1 cellular context compared by ENCODE assay signal in the genomic region with DNA sequence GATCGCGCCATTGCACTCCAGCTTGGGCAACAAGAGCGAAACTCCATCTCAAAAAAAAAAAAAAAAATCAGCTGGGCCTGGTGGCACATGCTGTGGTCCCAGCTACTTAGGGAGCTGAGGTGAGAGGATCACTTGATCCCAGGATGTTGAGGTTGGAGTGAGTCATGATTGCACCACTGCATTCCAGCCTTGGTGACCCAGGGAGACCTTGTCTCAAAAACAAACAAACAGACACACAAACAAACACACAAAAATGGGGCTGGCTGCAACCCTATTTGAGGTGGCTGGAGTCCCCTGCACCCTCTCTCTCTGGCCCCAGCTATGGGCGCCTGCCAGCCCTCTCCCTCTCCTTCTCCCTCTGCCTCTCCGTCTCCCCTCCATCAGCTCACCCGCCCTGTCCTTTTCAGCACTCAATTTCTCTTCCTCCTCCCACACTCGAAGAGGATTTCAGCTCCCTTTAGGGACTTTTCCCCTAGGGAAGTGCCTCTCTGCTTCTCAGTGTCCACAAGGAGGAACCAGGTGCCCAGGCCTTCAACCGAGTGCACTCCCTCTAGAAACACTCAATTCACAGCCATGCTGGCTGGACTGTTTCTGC.
TF ChIP-seq lines count a peak whose summit lies in the region.

No MANE protein-coding gene starts in this region.

TF ChIP-seq in HepG2, 621 proteins besides CTCF, POLR2A, EP300 and RAD21 (continued from another document and continues in another):
- TF ChIP-seq ZNF460 (CRISPR knock-in tag; IDR thresholded peaks at IDR 0.05; ENCODE audit: borderline replicate concordance), result peak; percentile 38; the same call in 1 of the 2 replicates
- TF ChIP-seq ZNF792 (CRISPR knock-in tag; IDR thresholded peaks at IDR 0.05), result no peak
- TF ChIP-seq MLLT10 (CRISPR knock-in tag; IDR thresholded peaks at IDR 0.05), result no peak
- no peak for TF ChIP-seq AHR (CRISPR knock-in tag; IDR thresholded peaks at IDR 0.05)
- no peak for TF ChIP-seq HOXA7 (CRISPR knock-in tag; IDR thresholded peaks at IDR 0.05)
- no peak for TF ChIP-seq PHF20 (CRISPR knock-in tag; IDR thresholded peaks at IDR 0.05)
- TF ChIP-seq NR2F1 (CRISPR knock-in tag; IDR thresholded peaks at IDR 0.05), result peak; percentile 87 to 90
- TF ChIP-seq HMGA1 (CRISPR knock-in tag; conservative IDR thresholded peaks at IDR 0.05), result no peak
- TF ChIP-seq, protein P1, sequence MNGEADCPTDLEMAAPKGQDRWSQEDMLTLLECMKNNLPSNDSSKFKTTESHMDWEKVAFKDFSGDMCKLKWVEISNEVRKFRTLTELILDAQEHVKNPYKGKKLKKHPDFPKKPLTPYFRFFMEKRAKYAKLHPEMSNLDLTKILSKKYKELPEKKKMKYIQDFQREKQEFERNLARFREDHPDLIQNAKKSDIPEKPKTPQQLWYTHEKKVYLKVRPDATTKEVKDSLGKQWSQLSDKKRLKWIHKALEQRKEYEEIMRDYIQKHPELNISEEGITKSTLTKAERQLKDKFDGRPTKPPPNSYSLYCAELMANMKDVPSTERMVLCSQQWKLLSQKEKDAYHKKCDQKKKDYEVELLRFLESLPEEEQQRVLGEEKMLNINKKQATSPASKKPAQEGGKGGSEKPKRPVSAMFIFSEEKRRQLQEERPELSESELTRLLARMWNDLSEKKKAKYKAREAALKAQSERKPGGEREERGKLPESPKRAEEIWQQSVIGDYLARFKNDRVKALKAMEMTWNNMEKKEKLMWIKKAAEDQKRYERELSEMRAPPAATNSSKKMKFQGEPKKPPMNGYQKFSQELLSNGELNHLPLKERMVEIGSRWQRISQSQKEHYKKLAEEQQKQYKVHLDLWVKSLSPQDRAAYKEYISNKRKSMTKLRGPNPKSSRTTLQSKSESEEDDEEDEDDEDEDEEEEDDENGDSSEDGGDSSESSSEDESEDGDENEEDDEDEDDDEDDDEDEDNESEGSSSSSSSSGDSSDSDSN (CRISPR knock-in tag; IDR thresholded peaks at IDR 0.05), result peak; percentile 23; the same call in 1 of the 2 replicates
- no peak for TF ChIP-seq ZNF143 (CRISPR knock-in tag; IDR thresholded peaks at IDR 0.05)
- TF ChIP-seq ZKSCAN5 (CRISPR knock-in tag; IDR thresholded peaks at IDR 0.05), result no peak
- TF ChIP-seq RFX1 (IDR thresholded peaks at IDR 0.05), result peak; percentile 64
- TF ChIP-seq JUN (CRISPR knock-in tag; IDR thresholded peaks at IDR 0.05), result peak; percentile 72; the same call in 1 of the 2 replicates
- TF ChIP-seq NBN (conservative IDR thresholded peaks at IDR 0.05), result no peak
- TF ChIP-seq SYNCRIP (IDR thresholded peaks at IDR 0.05; ENCODE audit: insufficient read depth, low read depth, low read length), result no peak
- peak; percentile 72; the same call in 1 of the 2 replicates for TF ChIP-seq ZKSCAN8 (CRISPR knock-in tag; IDR thresholded peaks at IDR 0.05; ENCODE audit: borderline replicate concordance)
- TF ChIP-seq, protein P2, sequence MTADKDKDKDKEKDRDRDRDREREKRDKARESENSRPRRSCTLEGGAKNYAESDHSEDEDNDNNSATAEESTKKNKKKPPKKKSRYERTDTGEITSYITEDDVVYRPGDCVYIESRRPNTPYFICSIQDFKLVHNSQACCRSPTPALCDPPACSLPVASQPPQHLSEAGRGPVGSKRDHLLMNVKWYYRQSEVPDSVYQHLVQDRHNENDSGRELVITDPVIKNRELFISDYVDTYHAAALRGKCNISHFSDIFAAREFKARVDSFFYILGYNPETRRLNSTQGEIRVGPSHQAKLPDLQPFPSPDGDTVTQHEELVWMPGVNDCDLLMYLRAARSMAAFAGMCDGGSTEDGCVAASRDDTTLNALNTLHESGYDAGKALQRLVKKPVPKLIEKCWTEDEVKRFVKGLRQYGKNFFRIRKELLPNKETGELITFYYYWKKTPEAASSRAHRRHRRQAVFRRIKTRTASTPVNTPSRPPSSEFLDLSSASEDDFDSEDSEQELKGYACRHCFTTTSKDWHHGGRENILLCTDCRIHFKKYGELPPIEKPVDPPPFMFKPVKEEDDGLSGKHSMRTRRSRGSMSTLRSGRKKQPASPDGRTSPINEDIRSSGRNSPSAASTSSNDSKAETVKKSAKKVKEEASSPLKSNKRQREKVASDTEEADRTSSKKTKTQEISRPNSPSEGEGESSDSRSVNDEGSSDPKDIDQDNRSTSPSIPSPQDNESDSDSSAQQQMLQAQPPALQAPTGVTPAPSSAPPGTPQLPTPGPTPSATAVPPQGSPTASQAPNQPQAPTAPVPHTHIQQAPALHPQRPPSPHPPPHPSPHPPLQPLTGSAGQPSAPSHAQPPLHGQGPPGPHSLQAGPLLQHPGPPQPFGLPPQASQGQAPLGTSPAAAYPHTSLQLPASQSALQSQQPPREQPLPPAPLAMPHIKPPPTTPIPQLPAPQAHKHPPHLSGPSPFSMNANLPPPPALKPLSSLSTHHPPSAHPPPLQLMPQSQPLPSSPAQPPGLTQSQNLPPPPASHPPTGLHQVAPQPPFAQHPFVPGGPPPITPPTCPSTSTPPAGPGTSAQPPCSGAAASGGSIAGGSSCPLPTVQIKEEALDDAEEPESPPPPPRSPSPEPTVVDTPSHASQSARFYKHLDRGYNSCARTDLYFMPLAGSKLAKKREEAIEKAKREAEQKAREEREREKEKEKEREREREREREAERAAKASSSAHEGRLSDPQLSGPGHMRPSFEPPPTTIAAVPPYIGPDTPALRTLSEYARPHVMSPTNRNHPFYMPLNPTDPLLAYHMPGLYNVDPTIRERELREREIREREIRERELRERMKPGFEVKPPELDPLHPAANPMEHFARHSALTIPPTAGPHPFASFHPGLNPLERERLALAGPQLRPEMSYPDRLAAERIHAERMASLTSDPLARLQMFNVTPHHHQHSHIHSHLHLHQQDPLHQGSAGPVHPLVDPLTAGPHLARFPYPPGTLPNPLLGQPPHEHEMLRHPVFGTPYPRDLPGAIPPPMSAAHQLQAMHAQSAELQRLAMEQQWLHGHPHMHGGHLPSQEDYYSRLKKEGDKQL (CRISPR knock-in tag; IDR thresholded peaks at IDR 0.05; ENCODE audit: low read depth), result no peak
- TF ChIP-seq ZNF24 (IDR thresholded peaks at IDR 0.05), result no peak
- no peak for TF ChIP-seq ZNF841 (CRISPR knock-in tag; IDR thresholded peaks at IDR 0.05; ENCODE audit: borderline replicate concordance)
- TF ChIP-seq ZNF672 (CRISPR knock-in tag; IDR thresholded peaks at IDR 0.05), result no peak
- TF ChIP-seq, protein P3, sequence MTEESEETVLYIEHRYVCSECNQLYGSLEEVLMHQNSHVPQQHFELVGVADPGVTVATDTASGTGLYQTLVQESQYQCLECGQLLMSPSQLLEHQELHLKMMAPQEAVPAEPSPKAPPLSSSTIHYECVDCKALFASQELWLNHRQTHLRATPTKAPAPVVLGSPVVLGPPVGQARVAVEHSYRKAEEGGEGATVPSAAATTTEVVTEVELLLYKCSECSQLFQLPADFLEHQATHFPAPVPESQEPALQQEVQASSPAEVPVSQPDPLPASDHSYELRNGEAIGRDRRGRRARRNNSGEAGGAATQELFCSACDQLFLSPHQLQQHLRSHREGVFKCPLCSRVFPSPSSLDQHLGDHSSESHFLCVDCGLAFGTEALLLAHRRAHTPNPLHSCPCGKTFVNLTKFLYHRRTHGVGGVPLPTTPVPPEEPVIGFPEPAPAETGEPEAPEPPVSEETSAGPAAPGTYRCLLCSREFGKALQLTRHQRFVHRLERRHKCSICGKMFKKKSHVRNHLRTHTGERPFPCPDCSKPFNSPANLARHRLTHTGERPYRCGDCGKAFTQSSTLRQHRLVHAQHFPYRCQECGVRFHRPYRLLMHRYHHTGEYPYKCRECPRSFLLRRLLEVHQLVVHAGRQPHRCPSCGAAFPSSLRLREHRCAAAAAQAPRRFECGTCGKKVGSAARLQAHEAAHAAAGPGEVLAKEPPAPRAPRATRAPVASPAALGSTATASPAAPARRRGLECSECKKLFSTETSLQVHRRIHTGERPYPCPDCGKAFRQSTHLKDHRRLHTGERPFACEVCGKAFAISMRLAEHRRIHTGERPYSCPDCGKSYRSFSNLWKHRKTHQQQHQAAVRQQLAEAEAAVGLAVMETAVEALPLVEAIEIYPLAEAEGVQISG (CRISPR knock-in tag; IDR thresholded peaks at IDR 0.05), result no peak
- no peak for TF ChIP-seq HDAC1 (CRISPR knock-in tag; IDR thresholded peaks at IDR 0.05)
- TF ChIP-seq REPIN1 (CRISPR knock-in tag; IDR thresholded peaks at IDR 0.05; ENCODE audit: borderline replicate concordance, low read depth), result no peak
- TF ChIP-seq MAFG (CRISPR knock-in tag; IDR thresholded peaks at IDR 0.05), result no peak
- TF ChIP-seq, protein P4, sequence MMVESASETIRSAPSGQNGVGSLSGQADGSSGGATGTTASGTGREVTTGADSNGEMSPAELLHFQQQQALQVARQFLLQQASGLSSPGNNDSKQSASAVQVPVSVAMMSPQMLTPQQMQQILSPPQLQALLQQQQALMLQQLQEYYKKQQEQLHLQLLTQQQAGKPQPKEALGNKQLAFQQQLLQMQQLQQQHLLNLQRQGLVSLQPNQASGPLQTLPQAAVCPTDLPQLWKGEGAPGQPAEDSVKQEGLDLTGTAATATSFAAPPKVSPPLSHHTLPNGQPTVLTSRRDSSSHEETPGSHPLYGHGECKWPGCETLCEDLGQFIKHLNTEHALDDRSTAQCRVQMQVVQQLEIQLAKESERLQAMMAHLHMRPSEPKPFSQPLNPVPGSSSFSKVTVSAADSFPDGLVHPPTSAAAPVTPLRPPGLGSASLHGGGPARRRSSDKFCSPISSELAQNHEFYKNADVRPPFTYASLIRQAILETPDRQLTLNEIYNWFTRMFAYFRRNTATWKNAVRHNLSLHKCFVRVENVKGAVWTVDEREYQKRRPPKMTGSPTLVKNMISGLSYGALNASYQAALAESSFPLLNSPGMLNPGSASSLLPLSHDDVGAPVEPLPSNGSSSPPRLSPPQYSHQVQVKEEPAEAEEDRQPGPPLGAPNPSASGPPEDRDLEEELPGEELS (CRISPR knock-in tag; IDR thresholded peaks at IDR 0.05), result peak; percentile 97
- TF ChIP-seq PHF5A (CRISPR knock-in tag; IDR thresholded peaks at IDR 0.05; ENCODE audit: low read depth, unreplicated experiment), result no peak
- TF ChIP-seq, protein P5, sequence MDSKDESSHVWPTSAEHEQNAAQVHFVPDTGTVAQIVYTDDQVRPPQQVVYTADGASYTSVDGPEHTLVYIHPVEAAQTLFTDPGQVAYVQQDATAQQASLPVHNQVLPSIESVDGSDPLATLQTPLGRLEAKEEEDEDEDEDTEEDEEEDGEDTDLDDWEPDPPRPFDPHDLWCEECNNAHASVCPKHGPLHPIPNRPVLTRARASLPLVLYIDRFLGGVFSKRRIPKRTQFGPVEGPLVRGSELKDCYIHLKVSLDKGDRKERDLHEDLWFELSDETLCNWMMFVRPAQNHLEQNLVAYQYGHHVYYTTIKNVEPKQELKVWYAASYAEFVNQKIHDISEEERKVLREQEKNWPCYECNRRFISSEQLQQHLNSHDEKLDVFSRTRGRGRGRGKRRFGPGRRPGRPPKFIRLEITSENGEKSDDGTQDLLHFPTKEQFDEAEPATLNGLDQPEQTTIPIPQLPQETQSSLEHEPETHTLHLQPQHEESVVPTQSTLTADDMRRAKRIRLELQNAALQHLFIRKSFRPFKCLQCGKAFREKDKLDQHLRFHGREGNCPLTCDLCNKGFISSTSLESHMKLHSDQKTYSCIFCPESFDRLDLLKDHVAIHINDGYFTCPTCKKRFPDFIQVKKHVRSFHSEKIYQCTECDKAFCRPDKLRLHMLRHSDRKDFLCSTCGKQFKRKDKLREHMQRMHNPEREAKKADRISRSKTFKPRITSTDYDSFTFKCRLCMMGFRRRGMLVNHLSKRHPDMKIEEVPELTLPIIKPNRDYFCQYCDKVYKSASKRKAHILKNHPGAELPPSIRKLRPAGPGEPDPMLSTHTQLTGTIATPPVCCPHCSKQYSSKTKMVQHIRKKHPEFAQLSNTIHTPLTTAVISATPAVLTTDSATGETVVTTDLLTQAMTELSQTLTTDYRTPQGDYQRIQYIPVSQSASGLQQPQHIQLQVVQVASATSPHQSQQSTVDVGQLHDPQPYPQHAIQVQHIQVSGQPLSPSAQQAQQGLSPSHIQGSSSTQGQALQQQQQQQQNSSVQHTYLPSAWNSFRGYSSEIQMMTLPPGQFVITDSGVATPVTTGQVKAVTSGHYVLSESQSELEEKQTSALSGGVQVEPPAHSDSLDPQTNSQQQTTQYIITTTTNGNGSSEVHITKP (CRISPR knock-in tag; IDR thresholded peaks at IDR 0.05; ENCODE audit: low read depth), result peak; percentile 31; the same call in 1 of the 2 replicates
- TF ChIP-seq, protein P6, sequence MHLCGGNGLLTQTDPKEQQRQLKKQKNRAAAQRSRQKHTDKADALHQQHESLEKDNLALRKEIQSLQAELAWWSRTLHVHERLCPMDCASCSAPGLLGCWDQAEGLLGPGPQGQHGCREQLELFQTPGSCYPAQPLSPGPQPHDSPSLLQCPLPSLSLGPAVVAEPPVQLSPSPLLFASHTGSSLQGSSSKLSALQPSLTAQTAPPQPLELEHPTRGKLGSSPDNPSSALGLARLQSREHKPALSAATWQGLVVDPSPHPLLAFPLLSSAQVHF (CRISPR knock-in tag; IDR thresholded peaks at IDR 0.05), result no peak
- no peak for TF ChIP-seq TOE1 (CRISPR knock-in tag; IDR thresholded peaks at IDR 0.05)
- no peak for TF ChIP-seq ESRRA (CRISPR knock-in tag; IDR thresholded peaks at IDR 0.05; ENCODE audit: low read depth)
- TF ChIP-seq NFKBIZ (CRISPR knock-in tag; IDR thresholded peaks at IDR 0.05), result no peak
- TF ChIP-seq, protein P7, sequence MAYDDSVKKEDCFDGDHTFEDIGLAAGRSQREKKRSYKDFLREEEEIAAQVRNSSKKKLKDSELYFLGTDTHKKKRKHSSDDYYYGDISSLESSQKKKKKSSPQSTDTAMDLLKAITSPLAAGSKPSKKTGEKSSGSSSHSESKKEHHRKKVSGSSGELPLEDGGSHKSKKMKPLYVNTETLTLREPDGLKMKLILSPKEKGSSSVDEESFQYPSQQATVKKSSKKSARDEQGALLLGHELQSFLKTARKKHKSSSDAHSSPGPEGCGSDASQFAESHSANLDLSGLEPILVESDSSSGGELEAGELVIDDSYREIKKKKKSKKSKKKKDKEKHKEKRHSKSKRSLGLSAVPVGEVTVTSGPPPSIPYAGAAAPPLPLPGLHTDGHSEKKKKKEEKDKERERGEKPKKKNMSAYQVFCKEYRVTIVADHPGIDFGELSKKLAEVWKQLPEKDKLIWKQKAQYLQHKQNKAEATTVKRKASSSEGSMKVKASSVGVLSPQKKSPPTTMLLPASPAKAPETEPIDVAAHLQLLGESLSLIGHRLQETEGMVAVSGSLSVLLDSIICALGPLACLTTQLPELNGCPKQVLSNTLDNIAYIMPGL (CRISPR knock-in tag; IDR thresholded peaks at IDR 0.05; ENCODE audit: borderline replicate concordance in 1 of 2, low read depth in 1 of 2), result peak in 1 of 2 experiments; percentile 54; a peak in 1 of 4 replicates
- TF ChIP-seq, protein P8, sequence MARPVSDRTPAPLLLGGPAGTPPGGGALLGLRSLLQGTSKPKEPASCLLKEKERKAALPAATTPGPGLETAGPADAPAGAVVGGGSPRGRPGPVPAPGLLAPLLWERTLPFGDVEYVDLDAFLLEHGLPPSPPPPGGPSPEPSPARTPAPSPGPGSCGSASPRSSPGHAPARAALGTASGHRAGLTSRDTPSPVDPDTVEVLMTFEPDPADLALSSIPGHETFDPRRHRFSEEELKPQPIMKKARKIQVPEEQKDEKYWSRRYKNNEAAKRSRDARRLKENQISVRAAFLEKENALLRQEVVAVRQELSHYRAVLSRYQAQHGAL (CRISPR knock-in tag; IDR thresholded peaks at IDR 0.05; ENCODE audit: not compliant biosample characterization), result no peak
- TF ChIP-seq HDAC2 (CRISPR knock-in tag; IDR thresholded peaks at IDR 0.05), result peak; percentile 66; the same call in 1 of the 2 replicates
- TF ChIP-seq ZBTB42 (CRISPR knock-in tag; IDR thresholded peaks at IDR 0.05), result no peak
- no peak for TF ChIP-seq TAF1 (CRISPR knock-in tag; IDR thresholded peaks at IDR 0.05)
